Comparison of ENCODE assay signal across 8 cellular contexts in the genomic region with DNA sequence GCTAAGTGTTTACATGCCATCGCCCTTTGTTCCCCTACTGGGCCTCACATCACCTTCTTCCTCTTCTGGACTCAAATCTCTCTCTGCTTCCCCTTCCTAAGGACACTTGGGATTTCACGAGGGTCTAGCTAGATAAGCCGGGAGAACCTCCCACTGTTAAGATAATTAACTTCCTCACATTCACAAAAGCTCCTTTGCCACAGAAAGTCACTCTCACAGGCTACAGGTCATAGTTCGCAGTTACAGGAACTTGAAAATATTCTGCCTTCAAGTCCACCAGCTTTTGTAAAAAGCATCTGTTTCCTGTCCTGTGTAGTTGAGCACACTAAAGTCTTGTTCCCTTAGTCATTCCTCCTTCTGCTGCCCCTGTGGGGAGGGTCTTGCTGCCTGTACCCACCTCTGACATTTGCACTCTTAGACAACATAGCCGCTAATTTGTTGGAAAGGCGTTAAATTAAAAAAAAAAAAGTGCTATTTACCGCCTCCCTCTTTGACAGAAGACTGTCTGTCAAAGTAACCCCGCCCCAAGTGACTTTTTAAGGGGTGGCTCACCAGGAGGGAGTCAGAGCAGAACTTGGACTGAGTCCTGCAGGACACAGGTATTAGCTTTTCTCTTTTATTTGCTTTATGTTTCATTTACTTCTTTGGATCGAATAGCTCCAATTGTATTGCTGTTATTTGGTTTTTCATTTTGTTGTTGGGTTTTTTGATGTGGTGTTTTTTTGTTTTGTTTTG. TPM values are rescaled to one million over a fixed set of nuclear protein-coding genes. Genes with fewer than 3 reads are reported as not detected.
DNase-seq lines count a peak whose midpoint lies in the region; ATAC-seq and TF ChIP-seq lines count a peak whose summit lies in the region.

No MANE protein-coding gene starts in this region.

- H3K9me3 Mint-ChIP-seq in Calu3 (ENCODE audit: low read depth, unreplicated experiment) = no peaks in the 10 kb centered on the region

- H3K27me3 ChIP-seq in lower lobe of right lung (ENCODE audit: low read depth) = no peaks in the 10 kb centered on the region
- H3K27me3 ChIP-seq in subcutaneous abdominal adipose tissue (ENCODE audit: control insufficient read depth in 5 of 5, insufficient read depth in 4 of 5, low read length in 5 of 5) = peaks cover 0 to 9% (median 4%) of the 10 kb centered on the region in 5 donors

- peaks cover 47% of the 10 kb centered on the region for H3K4me1 ChIP-seq in lower lobe of right lung
- H3K4me1 ChIP-seq in subcutaneous abdominal adipose tissue (ENCODE audit: control insufficient read depth in 5 of 5, insufficient read depth in 5 of 5, low read length in 5 of 5) = peaks cover 0 to 61% (median 18%) of the 10 kb centered on the region in 5 donors

- H3K4me1 Mint-ChIP-seq in Calu3 (ENCODE audit: low read depth, unreplicated experiment) = peaks cover 24% of the 10 kb centered on the region

- no peaks in the 10 kb centered on the region for H3K36me3 ChIP-seq in lower lobe of right lung
- H3K36me3 ChIP-seq in subcutaneous abdominal adipose tissue (ENCODE audit: control insufficient read depth in 5 of 5, insufficient read depth in 5 of 5, low read length in 5 of 5) = no peaks in the 10 kb centered on the region

- no peak overlapping the region for H3K27ac Mint-ChIP-seq in Calu3 (ENCODE audit: unreplicated experiment)

- H3K4me3 ChIP-seq in lower lobe of right lung (peak overlapping the region; percentile 46), subcutaneous abdominal adipose tissue (ENCODE audit: low read depth in 1 of 5, low read length in 5 of 5) (peak overlapping the region in 4 of 5 donors; percentile 35 to 56 (median 54))

- ATAC-seq in GM19395 (IDR thresholded peaks at IDR 0.05; ENCODE audit: unreplicated experiment) = peak; percentile 49
- peak; percentile 62 to 64 for ATAC-seq in lower lobe of right lung

- intact Hi-C loops in lower lobe of right lung (cut with DNase I) (no loop called here), Calu3 (cut with micrococcal nuclease; ENCODE audit: unreplicated experiment) (no loop called here)

- peaks cover 49% of the 10 kb centered on the region for H3K27me3 Mint-ChIP-seq in Calu3 (ENCODE audit: unreplicated experiment)

- CTCF ChIA-PET in Calu3 (lab: Charles Lee) = interaction anchor here (0.6 to 1.4 kb wide), 3 partner anchors 21 to 486 kb away, joined by 3 to 4 read pairs (median 4); no protein-coding TSS in a partner anchor

- H3K27ac ChIP-seq in lower lobe of right lung (peak overlapping the region; percentile 79), subcutaneous abdominal adipose tissue (ENCODE audit: low read depth, low read length) (peak overlapping the region; percentile 69)

- H3K36me3 Mint-ChIP-seq in Calu3 (ENCODE audit: insufficient read depth, unreplicated experiment) = no peaks in the 10 kb centered on the region

- no peak for TF ChIP-seq CTCF in lower lobe of right lung (IDR thresholded peaks at IDR 0.05)
- no peak for TF ChIP-seq CTCF in Calu3 (IDR thresholded peaks at IDR 0.05; ENCODE audit: unreplicated experiment)

- peak overlapping the region in 2 of 5 donors; percentile 33 to 53 for H3K9ac ChIP-seq in subcutaneous abdominal adipose tissue (ENCODE audit: low read length in 5 of 5)

- H3K4me3 Mint-ChIP-seq in Calu3 (ENCODE audit: low read depth, unreplicated experiment) = no peak overlapping the region

- BruUV-seq in Calu3 (replicated peaks; lab: Mats Ljungman, UMichigan) = no TSS peak

- H3K9me3 ChIP-seq in lower lobe of right lung (no peaks in the 10 kb centered on the region), subcutaneous abdominal adipose tissue (ENCODE audit: control insufficient read depth in 5 of 5, low read length in 5 of 5) (peaks cover 0 to 3% (median 0%) of the 10 kb centered on the region in 5 donors)

- DNase-seq in NOMO-1 treated with dmso at 0.1 percent for 144 hours (lab: John Stamatoyannopoulos, UW; ENCODE audit: unreplicated experiment) (peak; percentile 69), lower lobe of right lung (no peak), NCI-H1694 (lab: John Stamatoyannopoulos, UW) (no peak), ureter (ENCODE audit: low spot score) (no peak), Calu3 (no peak)
- DNase-seq in activated T-helper 9 cell treated with anti-CD3 and anti-CD28 coated beads, Interleukin-2, amount 50 U/mL, for 16 hours (ENCODE audit: low read depth) = peak; percentile 63

RNA-seq across cellular contexts. Expression of a gene that starts 26.8 kb away (rescaled TPM):
- total RNA-seq in lower lobe of right lung = 28.8 TPM
- 3.6 TPM for total RNA-seq in ureter
- total RNA-seq in Calu3 (2022) = not detected in 2 replicates

Comparison
In these comparisons a context has a peak if more than half of its experiments do, and no peak if none do; other contexts are left out.
1. DNase-seq: peak in NOMO-1 treated with dmso at 0.1 percent for 144 hours (single experiment) and activated T-helper 9 cell treated with anti-CD3 and anti-CD28 coated beads, Interleukin-2, amount 50 U/mL, for 16 hours (single experiment); none in lower lobe of right lung (single experiment), NCI-H1694 (single experiment), ureter (single experiment) and Calu3 (single experiment).